ENCODE assay signal across 30 cellular contexts in the genomic region with DNA sequence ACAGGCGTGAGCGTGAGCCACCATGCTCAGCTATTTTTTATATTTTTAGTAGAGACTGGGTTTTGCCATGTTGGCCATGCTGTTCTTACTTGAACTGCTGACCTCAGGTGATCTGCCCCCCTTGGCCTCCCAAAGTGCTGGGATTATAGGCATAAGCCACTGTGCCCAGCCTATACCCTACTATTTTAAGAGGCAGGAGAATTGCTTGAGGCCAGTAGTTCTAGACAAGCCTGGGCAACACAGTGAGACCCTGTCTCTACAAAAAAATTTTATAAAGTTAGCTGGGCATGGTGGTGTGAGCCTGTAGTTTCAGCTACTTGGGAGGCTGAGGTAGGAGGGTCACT.
"Had no signal": no experiment of that assay in that cellular context is flagged by ENCODE, and none has a peak within 500 bp of the region (broad histone marks: within the 10 kb centered on the region; RNA-seq: fewer than 3 reads in every experiment).

No MANE protein-coding gene starts in this region.

- H3K27ac ChIP-seq: ascending aorta, cardiac muscle cell, VCaP had no signal

- H3K36me3 ChIP-seq: ascending aorta, cardiac muscle cell had no signal

- H3K4me1 ChIP-seq: ascending aorta had no signal

- FAIRE-seq: bronchial epithelial cell, TTC549 had no signal

- H3K9me3 ChIP-seq: ascending aorta had no signal

- H3K27me3 ChIP-seq: ascending aorta, cardiac muscle cell had no signal

- ATAC-seq: activated CD8-positive, alpha-beta memory T cell treated with anti-CD3 and anti-CD28 coated beads, Interleukin-2, amount 10 ng/mL, durations not matched to agents 7 days and 5 days; activated CD8-positive, alpha-beta T cell treated with anti-CD3 and anti-CD28 coated beads, Interleukin-2, amount 10 ng/mL, durations not matched to agents 7 days and 5 days; activated naive CD8-positive, alpha-beta T cell treated with anti-CD3 and anti-CD28 coated beads, Interleukin-2, amount 50 U/mL, for 24 hours had no signal

- DNase-seq: activated B cell treated with CpG ODN at 0.5 μM for 24 hours; activated CD4-positive, alpha-beta memory T cell treated with anti-CD3 and anti-CD28 coated beads, Interleukin-2, amount 10 ng/mL, durations not matched to agents 7 days and 5 days; activated CD4-positive, alpha-beta T cell treated with anti-CD3 and anti-CD28 coated beads for 4 hours; activated CD4-positive, alpha-beta T cell treated with anti-CD3 and anti-CD28 coated beads, Interleukin-2, amount 10 ng/mL, durations not matched to agents 24 days and 14 days; activated CD4-positive, alpha-beta T cell treated with anti-CD3 and anti-CD28 coated beads, Interleukin-2, amount 50 U/mL, for 1 hour; activated CD4-positive, alpha-beta T cell treated with anti-CD3 and anti-CD28 coated beads, Interleukin-2, amount 50 U/mL, for 4 hours; activated CD4-positive, CD25-positive, alpha-beta regulatory T cell treated with anti-CD3 and anti-CD28 coated beads, Interleukin-2, amount 50 U/mL, for 72 hours; activated CD8-positive, alpha-beta memory T cell treated with anti-CD3 and anti-CD28 coated beads for 24 hours; activated CD8-positive, alpha-beta memory T cell treated with anti-CD3 and anti-CD28 coated beads, Interleukin-2, amount 10 ng/mL, durations not matched to agents 7 days and 5 days; activated CD8-positive, alpha-beta memory T cell treated with anti-CD3 and anti-CD28 coated beads, Interleukin-2, amount 50 U/mL, for 48 hours; activated CD8-positive, alpha-beta T cell treated with anti-CD3 and anti-CD28 coated beads, Interleukin-2, amount 10 ng/mL, durations not matched to agents 7 days and 5 days; activated effector memory CD4-positive, alpha-beta T cell treated with Interleukin-2 at 50 U/mL for 16 hours; activated gamma-delta T cell; activated naive CD4-positive, alpha-beta T cell treated with anti-CD3 and anti-CD28 coated beads, Interleukin-2, amount 10 ng/mL, durations not matched to agents 7 days and 5 days; activated naive CD4-positive, alpha-beta T cell treated with Interleukin-2 at 50 U/mL for 16 hours; activated naive CD8-positive, alpha-beta T cell treated with anti-CD3 and anti-CD28 coated beads, Interleukin-2, amount 10 ng/mL, durations not matched to agents 7 days and 5 days; activated naive CD8-positive, alpha-beta T cell treated with anti-CD3 and anti-CD28 coated beads, Interleukin-2, amount 50 U/mL, for 24 hours; activated T-cell treated with anti-CD3 and anti-CD28 coated beads, Interleukin-2, amount 50 U/mL, for 24 hours; activated T-cell treated with anti-CD3 and anti-CD28 coated beads, Interleukin-2, amount 50 U/mL, for 48 hours; amygdala; anterior cingulate cortex; caudate nucleus; T-helper 1 cell; T-helper 2 cell; T-helper 9 cell had no signal

- H3K4me3 ChIP-seq: ascending aorta, cardiac muscle cell had no signal
